Comparison of ENCODE assay signal across 22 cellular contexts in genomic region chr6:40803897-40804702, GRCh38.
DNase-seq lines count a peak whose midpoint lies in the region; ATAC-seq and TF ChIP-seq lines count a peak whose summit lies in the region.
"Had no signal": no experiment of that assay in that cellular context is flagged by ENCODE, and none has a peak within 500 bp of the region (broad histone marks: within the 10 kb centered on the region; RNA-seq: fewer than 3 reads in every experiment).

No MANE protein-coding gene starts in this region.

- TF ChIP-seq CTCF in psoas muscle (IDR thresholded peaks at IDR 0.05) (no peak), GM20000 (IDR thresholded peaks at IDR 0.05; ENCODE audit: extremely low read depth, missing control alignments) (no peak)

- 84 to 92% (median 90%) methylated on average over 1 of the region's 1 CpG for WGBS in psoas muscle, 3 donors

- no peaks in the 10 kb centered on the region for H3K36me3 ChIP-seq in psoas muscle (ENCODE audit: insufficient read depth in 1 of 2, low read depth in 1 of 2)
- H3K36me3 ChIP-seq: HAP-1, SJSA1 had no signal

- peak; percentile 45 for DNase-seq in CD1c-positive myeloid dendritic cell (ENCODE audit: extremely low spot score)
- DNase-seq in NAMALWA (ENCODE audit: low spot score) = peak; percentile 11
- DNase-seq in psoas muscle = no peak
- no peak for DNase-seq in caudate nucleus (lab: John Stamatoyannopoulos, UW)
- DNase-seq in GM20000 (ENCODE audit: low spot score) = no peak
- no peak for DNase-seq in left cardiac atrium
- DNase-seq: activated CD8-positive, alpha-beta memory T cell treated with anti-CD3 and anti-CD28 coated beads, Interleukin-2, amount 50 U/mL, for 48 hours; activated effector memory CD4-positive, alpha-beta T cell treated with anti-CD3 and anti-CD28 coated beads, Interleukin-2, amount 50 U/mL, for 16 hours; amniotic stem cell; DND-41; kidney; nephron progenitor cell; PC-3; stimulated activated CD4-positive, alpha-beta T cell treated with anti-CD3 and anti-CD28 coated beads, Interleukin-2, amount 100 ng/mL, for 24 hours; T-helper 17 cell; trophoblast cell had no signal

- H3K27ac ChIP-seq in psoas muscle (no peak overlapping the region), caudate nucleus (ENCODE audit: low read depth, low read length) (no peak overlapping the region)
- H3K27ac ChIP-seq: SJSA1, skin epidermis, VCaP had no signal

- H3K27me3 ChIP-seq in psoas muscle (ENCODE audit: insufficient read depth in 3 of 3, low read length in 2 of 3) = no peaks in the 10 kb centered on the region
- H3K27me3 ChIP-seq: SJSA1 had no signal

- ATAC-seq in esophagus mucosa = peak; percentile 50
- ATAC-seq in psoas muscle = peak in 3 of 4 donors; percentile 43 to 75 (median 44)
- no peak for ATAC-seq in left cardiac atrium
- no peak for ATAC-seq in HG03196 (IDR thresholded peaks at IDR 0.05; ENCODE audit: unreplicated experiment)
- ATAC-seq: PC-3, T-helper 17 cell had no signal

- intact Hi-C loops in psoas muscle (cut with DNase I) = loop anchor here in 1 of 2 donors (10.0 kb wide), 1 partner anchor 489 kb away; no protein-coding TSS in a partner anchor
- intact Hi-C loops in left cardiac atrium (cut with DNase I) = no loop called here

- H3K4me1 ChIP-seq in psoas muscle = peaks cover 28% of the 10 kb centered on the region
- H3K4me1 ChIP-seq: HAP-1, SJSA1 had no signal

- no peak overlapping the region for H3K4me3 ChIP-seq in psoas muscle
- H3K4me3 ChIP-seq: HAP-1, SJSA1, skin epidermis had no signal

- H3K9me3 ChIP-seq in psoas muscle = no peaks in the 10 kb centered on the region
- H3K9me3 ChIP-seq: HAP-1, SJSA1 had no signal

Comparison
In these comparisons a context has a peak if more than half of its experiments do, and no peak if none do; other contexts are left out.
1. DNase-seq: peak in CD1c-positive myeloid dendritic cell (single experiment) and NAMALWA (single experiment); none in psoas muscle (0 of 2), caudate nucleus (0 of 61), GM20000 (single experiment) and left cardiac atrium (single experiment).
2. ATAC-seq: peak in esophagus mucosa (single experiment) and psoas muscle (3 of 4); none in left cardiac atrium (0 of 2) and HG03196 (single experiment).